Comparison of ENCODE assay signal across 1 cellular context in genomic region chr5:133372306-133373008, GRCh38.
TF ChIP-seq lines count a peak whose summit lies in the region.

No MANE protein-coding gene starts in this region.

TF ChIP-seq in SK-N-SH, 30 proteins besides CTCF, POLR2A, EP300 and RAD21:
- TF ChIP-seq MXI1 (IDR thresholded peaks at IDR 0.05; ENCODE audit: low read depth, low read length) = no peak
- TF ChIP-seq TCF12 (IDR thresholded peaks at IDR 0.05) = no peak
- no peak for TF ChIP-seq RFX5 (IDR thresholded peaks at IDR 0.05; ENCODE audit: low read length)
- no peak for TF ChIP-seq GABPA (IDR thresholded peaks at IDR 0.05; ENCODE audit: low read depth)
